12 cellular contexts compared by ENCODE assay signal in the genomic region with DNA sequence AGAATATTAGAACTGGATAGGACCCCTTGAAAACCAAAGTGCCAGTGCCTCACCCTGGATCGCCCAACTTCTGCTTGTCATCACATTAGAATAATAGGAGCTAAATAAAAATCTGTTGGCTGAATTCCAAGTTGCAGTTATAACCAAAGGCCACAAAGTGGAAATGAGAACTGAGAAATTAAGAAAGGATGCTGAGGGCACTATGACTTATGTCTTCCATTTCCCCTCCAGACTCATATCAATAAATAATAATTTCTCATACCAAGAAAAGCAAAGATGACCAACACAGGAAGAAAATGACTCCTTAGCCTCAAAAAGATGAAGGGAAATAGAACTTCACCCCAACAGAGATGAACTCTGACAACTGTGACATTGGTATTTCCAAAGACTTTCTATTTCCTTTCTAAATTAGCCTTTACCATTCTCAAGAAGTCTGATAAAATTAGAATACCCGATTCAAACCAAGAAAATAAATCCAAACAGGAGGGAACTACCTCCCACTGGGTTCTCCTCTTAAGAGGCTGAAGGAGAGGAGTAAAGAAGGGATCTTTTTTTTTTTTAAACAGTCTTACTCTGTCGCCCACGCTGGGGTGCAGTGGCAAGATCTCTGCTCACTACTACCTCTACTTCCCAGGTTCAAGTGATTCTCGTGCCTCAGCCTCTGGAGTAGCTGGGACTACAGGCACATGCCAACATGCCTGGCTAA. TPM values are rescaled to one million over a fixed set of nuclear protein-coding genes. Genes with fewer than 3 reads are reported as not detected.
DNase-seq lines count a peak whose midpoint lies in the region; ATAC-seq and TF ChIP-seq lines count a peak whose summit lies in the region.
"Had no signal": no experiment of that assay in that cellular context is flagged by ENCODE, and none has a peak within 500 bp of the region (broad histone marks: within the 10 kb centered on the region; RNA-seq: fewer than 3 reads in every experiment).

No MANE protein-coding gene starts in this region.

- DNase-seq in GM13976 (ENCODE audit: low spot score) (peak; percentile 25), mesenteric fat pad (ENCODE audit: low spot score) (no peak), middle frontal gyrus (ENCODE audit: extremely low spot score, low spot score) (no peak)
- no peak for DNase-seq in activated T-helper 2 cell treated with anti-CD3 and anti-CD28 coated beads, Interferon-gamma antibody, Interleukin-2, Interleukin-4, amounts not matched to agents 10 μg/mL and 5 μg/mL and 100 μg/mL, durations not matched to agents 14 hours and 24 hours and 36 hours (ENCODE audit: low spot score)
- DNase-seq: hippocampal formation; naive B cell; stimulated activated CD4-positive, alpha-beta T cell treated with anti-CD3 and anti-CD28 coated beads, Interleukin-1b, Interleukin-23, amount 100 ng/mL, for 48 hours; tibial artery had no signal

- H3K4me3 Mint-ChIP-seq in activated T-helper 2 cell treated with anti-CD3 and anti-CD28 coated beads, Interferon-gamma antibody, Interleukin-2, Interleukin-4, amounts not matched to agents 10 μg/mL and 5 μg/mL and 100 μg/mL, durations not matched to agents 14 hours and 24 hours and 36 hours (ENCODE audit: low read depth): no peak overlapping the region
- H3K4me3 Mint-ChIP-seq: naive B cell had no signal

- intact Hi-C loops in activated T-helper 2 cell treated with anti-CD3 and anti-CD28 coated beads, Interferon-gamma antibody, Interleukin-2, Interleukin-4, amounts not matched to agents 10 μg/mL and 5 μg/mL and 100 μg/mL, durations not matched to agents 14 hours and 24 hours and 36 hours (cut with micrococcal nuclease): loop anchor here (1.0 to 5.0 kb wide), 6 partner anchors 15 to 346 kb away; no protein-coding TSS in a partner anchor

- peaks cover 49% of the 10 kb centered on the region for H3K36me3 Mint-ChIP-seq in activated T-helper 2 cell treated with anti-CD3 and anti-CD28 coated beads, Interferon-gamma antibody, Interleukin-2, Interleukin-4, amounts not matched to agents 10 μg/mL and 5 μg/mL and 100 μg/mL, durations not matched to agents 14 hours and 24 hours and 36 hours (ENCODE audit: low read depth)
- H3K36me3 Mint-ChIP-seq: naive B cell had no signal

- in situ Hi-C loops in GM13976 (cut with MboI; ENCODE audit: low sequenced_read_pairs, unreplicated experiment): no loop called here

- peaks cover 18% of the 10 kb centered on the region for H3K4me1 Mint-ChIP-seq in activated T-helper 2 cell treated with anti-CD3 and anti-CD28 coated beads, Interferon-gamma antibody, Interleukin-2, Interleukin-4, amounts not matched to agents 10 μg/mL and 5 μg/mL and 100 μg/mL, durations not matched to agents 14 hours and 24 hours and 36 hours (ENCODE audit: low read depth)

- no peak for TF ChIP-seq CTCF in GM13976 (IDR thresholded peaks at IDR 0.05; ENCODE audit: borderline replicate concordance, control extremely low read depth, extremely low read depth, insufficient read depth, missing control alignments)

- no peaks in the 10 kb centered on the region for H3K27me3 Mint-ChIP-seq in activated T-helper 2 cell treated with anti-CD3 and anti-CD28 coated beads, Interferon-gamma antibody, Interleukin-2, Interleukin-4, amounts not matched to agents 10 μg/mL and 5 μg/mL and 100 μg/mL, durations not matched to agents 14 hours and 24 hours and 36 hours (ENCODE audit: low read depth)

- peak; percentile 60 for ATAC-seq in GM19455 (IDR thresholded peaks at IDR 0.05; ENCODE audit: unreplicated experiment)
- ATAC-seq in HG03432 (IDR thresholded peaks at IDR 0.05; ENCODE audit: unreplicated experiment): peak; percentile 87
- no peak for ATAC-seq in HG03108 (IDR thresholded peaks at IDR 0.05; ENCODE audit: unreplicated experiment)
- ATAC-seq in GM21367 (IDR thresholded peaks at IDR 0.05; ENCODE audit: unreplicated experiment): no peak

- H3K9me3 Mint-ChIP-seq in activated T-helper 2 cell treated with anti-CD3 and anti-CD28 coated beads, Interferon-gamma antibody, Interleukin-2, Interleukin-4, amounts not matched to agents 10 μg/mL and 5 μg/mL and 100 μg/mL, durations not matched to agents 14 hours and 24 hours and 36 hours: no peaks in the 10 kb centered on the region
- H3K9me3 Mint-ChIP-seq: naive B cell had no signal

- H3K27ac Mint-ChIP-seq in activated T-helper 2 cell treated with anti-CD3 and anti-CD28 coated beads, Interferon-gamma antibody, Interleukin-2, Interleukin-4, amounts not matched to agents 10 μg/mL and 5 μg/mL and 100 μg/mL, durations not matched to agents 14 hours and 24 hours and 36 hours: peak overlapping the region; percentile 53

RNA-seq across cellular contexts. Expression of gene EPG5, which starts 46.5 kb away (rescaled TPM):
- 17.1 and 17.4 TPM in 2 replicates for total RNA-seq in activated T-helper 2 cell treated with anti-CD3 and anti-CD28 coated beads, Interferon-gamma antibody, Interleukin-2, Interleukin-4, amounts not matched to agents 10 μg/mL and 5 μg/mL and 100 μg/mL, durations not matched to agents 14 hours and 24 hours and 36 hours
- 22.8 TPM for total RNA-seq in mesenteric fat pad

RNA-seq across cellular contexts. Expression of gene PSTPIP2, which starts 58.4 kb away (rescaled TPM):
- total RNA-seq in activated T-helper 2 cell treated with anti-CD3 and anti-CD28 coated beads, Interferon-gamma antibody, Interleukin-2, Interleukin-4, amounts not matched to agents 10 μg/mL and 5 μg/mL and 100 μg/mL, durations not matched to agents 14 hours and 24 hours and 36 hours: 36.8 and 39.0 TPM in 2 replicates
- total RNA-seq in mesenteric fat pad: 8.8 TPM

Comparison
In these comparisons a context has a peak if more than half of its experiments do, and no peak if none do; other contexts are left out.
1. ATAC-seq: peak in GM19455 (single experiment) and HG03432 (single experiment); none in HG03108 (single experiment) and GM21367 (single experiment).